1 cellular context compared by ENCODE assay signal in genomic region chr11:86484795-86485166, GRCh38.
TF ChIP-seq lines count a peak whose summit lies in the region.

No MANE protein-coding gene starts in this region.

TF ChIP-seq in IMR-90, 13 proteins besides CTCF, POLR2A, EP300 and RAD21:
- TF ChIP-seq BHLHE40 (IDR thresholded peaks at IDR 0.05; ENCODE audit: low read depth, low read length), result no peak
- TF ChIP-seq RFX5 (IDR thresholded peaks at IDR 0.05; ENCODE audit: low read depth, low read length), result no peak
- no peak for TF ChIP-seq MXI1 (IDR thresholded peaks at IDR 0.05; ENCODE audit: borderline replicate concordance, low read depth, low read length)
- TF ChIP-seq CEBPB (IDR thresholded peaks at IDR 0.05; ENCODE audit: low read depth, low read length), result no peak
- no peak for TF ChIP-seq SMC3 (IDR thresholded peaks at IDR 0.05; ENCODE audit: low read depth, low read length)
- TF ChIP-seq NFE2L2 (IDR thresholded peaks at IDR 0.05; ENCODE audit: low read depth, low read length), result no peak
- no peak for TF ChIP-seq FOS (IDR thresholded peaks at IDR 0.05; ENCODE audit: low read depth, low read length)
- no peak for TF ChIP-seq ELK1 (IDR thresholded peaks at IDR 0.05; ENCODE audit: borderline replicate concordance, low read depth, low read length)
- TF ChIP-seq MAFK (IDR thresholded peaks at IDR 0.05; ENCODE audit: low read depth, low read length), result no peak
- no peak for TF ChIP-seq RCOR1 (IDR thresholded peaks at IDR 0.05; ENCODE audit: insufficient replicate concordance, low read length)
- TF ChIP-seq CHD1 (IDR thresholded peaks at IDR 0.05; ENCODE audit: low read depth, low read length), result no peak
- no peak for TF ChIP-seq MAZ (IDR thresholded peaks at IDR 0.05; ENCODE audit: borderline replicate concordance, low read depth, low read length)
- TF ChIP-seq USF2 (IDR thresholded peaks at IDR 0.05; ENCODE audit: low read depth, low read length), result no peak
TF ChIP-seq in IMR-90: peak in this region for 0.
